3 cellular contexts compared by ENCODE assay signal in the genomic region with DNA sequence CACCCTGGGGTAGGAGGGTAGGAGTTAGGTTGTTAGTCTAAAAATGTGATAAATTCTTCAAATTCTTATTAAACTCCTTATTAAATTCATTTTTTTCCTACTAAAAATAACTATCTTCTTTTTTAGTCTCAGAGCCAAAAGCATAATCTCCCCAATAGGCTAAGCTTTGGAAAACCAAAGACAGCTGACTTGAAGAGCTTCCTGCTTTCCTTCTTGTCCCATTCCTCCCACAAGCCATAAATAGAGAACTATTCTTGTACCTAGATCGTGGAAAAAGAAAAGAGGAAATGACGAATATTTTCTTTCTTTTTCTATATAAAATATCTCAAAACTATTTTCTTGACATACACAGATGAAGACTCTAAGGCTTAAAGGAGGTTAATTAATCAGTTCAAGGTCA.
"Had no signal": no experiment of that assay in that cellular context is flagged by ENCODE, and none has a peak within 500 bp of the region (broad histone marks: within the 10 kb centered on the region; RNA-seq: fewer than 3 reads in every experiment).

No MANE protein-coding gene starts in this region.

- DNase-seq: GDM1, GF-D8 had no signal

- H3K4me3 ChIP-seq: GM12878 had no signal
